In genomic region chr7:158506626-158507025, GRCh38 we compare ENCODE assay signal across 35 cellular contexts.
"Had no signal": no experiment of that assay in that cellular context is flagged by ENCODE, and none has a peak within 500 bp of the region (broad histone marks: within the 10 kb centered on the region; RNA-seq: fewer than 3 reads in every experiment).

No MANE protein-coding gene starts in this region.

- H3K4me3 ChIP-seq: adrenal gland, ascending aorta, cardiac muscle cell had no signal

- DNase-seq: activated B cell treated with CpG ODN at 0.5 μM for 24 hours; activated CD4-positive, alpha-beta memory T cell treated with anti-CD3 and anti-CD28 coated beads for 36 hours; activated CD4-positive, alpha-beta T cell treated with anti-CD3 and anti-CD28 coated beads for 4 hours; activated CD4-positive, alpha-beta T cell treated with anti-CD3 and anti-CD28 coated beads, Interleukin-2, amount 10 ng/mL, durations not matched to agents 24 days and 14 days; activated CD4-positive, alpha-beta T cell treated with anti-CD3 and anti-CD28 coated beads, Interleukin-2, amount 50 U/mL, for 1 hour; activated CD4-positive, alpha-beta T cell treated with anti-CD3 and anti-CD28 coated beads, Interleukin-2, amount 50 U/mL, for 4 hours; activated CD4-positive, CD25-positive, alpha-beta regulatory T cell treated with anti-CD3 and anti-CD28 coated beads, Interleukin-2, amount 50 U/mL, for 72 hours; activated CD8-positive, alpha-beta memory T cell treated with anti-CD3 and anti-CD28 coated beads, Interleukin-2, amount 50 U/mL, for 4 hours; activated CD8-positive, alpha-beta T cell treated with anti-CD3 and anti-CD28 coated beads for 36 hours; activated effector memory CD4-positive, alpha-beta T cell treated with anti-CD3 and anti-CD28 coated beads, Interleukin-2, amount 50 U/mL, for 16 hours; activated gamma-delta T cell treated with Interleukin-2 at 50 U/mL for 16 hours; activated naive CD4-positive, alpha-beta T cell; activated naive CD4-positive, alpha-beta T cell treated with anti-CD3 and anti-CD28 coated beads, Interleukin-2, amount 50 U/mL, for 16 hours; activated naive CD8-positive, alpha-beta T cell treated with anti-CD3 and anti-CD28 coated beads for 36 hours; activated T-cell treated with anti-CD3 and anti-CD28 coated beads for 4 hours; activated T-cell treated with anti-CD3 and anti-CD28 coated beads, Interleukin-2, amount 50 U/mL, for 1 hour; activated T-cell treated with anti-CD3 and anti-CD28 coated beads, Interleukin-2, amount 50 U/mL, for 4 hours; activated T-cell treated with anti-CD3 and anti-CD28 coated beads, Interleukin-2, amount 50 U/mL, for 72 hours; adrenal gland; amniotic stem cell; caudate nucleus; SW 1271; T-helper 1 cell; T-helper 2 cell; T-helper 9 cell had no signal

- H3K36me3 ChIP-seq: adrenal gland, ascending aorta, cardiac muscle cell had no signal

- H3K27me3 ChIP-seq: adrenal gland, ascending aorta, cardiac muscle cell had no signal

- H3K36me3 Mint-ChIP-seq: activated CD4-positive, alpha-beta memory T cell treated with anti-CD3 and anti-CD28 coated beads for 36 hours; activated naive CD8-positive, alpha-beta T cell treated with anti-CD3 and anti-CD28 coated beads for 36 hours had no signal

- H3K9me3 ChIP-seq: adrenal gland had no signal

- ATAC-seq: activated CD8-positive, alpha-beta T cell treated with anti-CD3 and anti-CD28 coated beads for 36 hours; activated T-cell treated with anti-CD3 and anti-CD28 coated beads, Interleukin-2, amount 50 U/mL, for 4 hours; activated T-cell treated with anti-CD3 and anti-CD28 coated beads, Interleukin-2, amount 50 U/mL, for 72 hours; activated T-helper 17 cell treated with anti-CD3 and anti-CD28 coated beads, Interleukin-2, amount 50 U/mL, for 72 hours had no signal

- H3K27me3 Mint-ChIP-seq: activated B cell treated with CpG ODN at 0.5 μM for 24 hours had no signal

- H3K4me3 Mint-ChIP-seq: activated B cell treated with CpG ODN at 0.5 μM for 24 hours; activated CD4-positive, alpha-beta memory T cell treated with anti-CD3 and anti-CD28 coated beads for 36 hours; activated CD4-positive, alpha-beta T cell treated with anti-CD3 and anti-CD28 coated beads, Interleukin-2, amount 10 ng/mL, durations not matched to agents 24 days and 14 days; activated CD8-positive, alpha-beta T cell treated with anti-CD3 and anti-CD28 coated beads for 36 hours; activated naive CD8-positive, alpha-beta T cell treated with anti-CD3 and anti-CD28 coated beads for 36 hours; activated T-cell treated with anti-CD3 and anti-CD28 coated beads, Interleukin-2, amount 50 U/mL, for 4 hours; activated T-cell treated with anti-CD3 and anti-CD28 coated beads, Interleukin-2, amount 50 U/mL, for 72 hours; activated T-helper 1 cell treated with anti-CD3 and anti-CD28 coated beads, Interleukin-12 subunit alpha, Interleukin-12 subunit beta, Interleukin-2, Interleukin-4 antibody, amounts not matched to agents 30 ng/mL and 10 ng/mL and 1 ng/mL, durations not matched to agents 14 hours and 24 hours and 36 hours; activated T-helper 17 cell treated with anti-CD3 and anti-CD28 coated beads, Interleukin-2, amount 50 U/mL, for 72 hours; brain; central memory CD8-positive, alpha-beta T cell; T-helper 1 cell treated with Interleukin-12 subunit alpha and Interleukin-12 subunit beta and Interleukin-4 antibody, amounts not matched to agents 30 μg/mL and 1 μg/mL, for 36 hours; T-helper 2 cell treated with Interferon-gamma antibody and Interleukin-4, amounts not matched to agents 5 μg/mL and 100 μg/mL, for 36 hours had no signal

- H3K27ac Mint-ChIP-seq: activated B cell treated with CpG ODN at 0.5 μM for 24 hours; activated CD4-positive, alpha-beta memory T cell treated with anti-CD3 and anti-CD28 coated beads for 36 hours; activated CD4-positive, alpha-beta T cell treated with anti-CD3 and anti-CD28 coated beads, Interleukin-2, amount 10 ng/mL, durations not matched to agents 24 days and 14 days; activated CD8-positive, alpha-beta T cell treated with anti-CD3 and anti-CD28 coated beads for 36 hours; activated naive CD4-positive, alpha-beta T cell treated with anti-CD3 and anti-CD28 coated beads, Interleukin-2, amount 50 U/mL, for 72 hours; activated naive CD8-positive, alpha-beta T cell treated with anti-CD3 and anti-CD28 coated beads for 36 hours; activated T-cell treated with anti-CD3 and anti-CD28 coated beads, Interleukin-2, amount 50 U/mL, for 72 hours; activated T-helper 1 cell treated with anti-CD3 and anti-CD28 coated beads, Interleukin-12 subunit alpha, Interleukin-12 subunit beta, Interleukin-2, Interleukin-4 antibody, amounts not matched to agents 30 ng/mL and 10 ng/mL and 1 ng/mL, durations not matched to agents 14 hours and 24 hours and 36 hours; activated T-helper 17 cell treated with anti-CD3 and anti-CD28 coated beads, Interleukin-2, amount 50 U/mL, for 72 hours; brain; T-helper 1 cell treated with Interleukin-12 subunit alpha and Interleukin-12 subunit beta and Interleukin-4 antibody, amounts not matched to agents 30 μg/mL and 1 μg/mL, for 36 hours; T-helper 2 cell treated with Interferon-gamma antibody and Interleukin-4, amounts not matched to agents 5 μg/mL and 100 μg/mL, for 36 hours had no signal

- H3K4me1 Mint-ChIP-seq: activated B cell treated with CpG ODN at 0.5 μM for 24 hours; activated CD4-positive, alpha-beta T cell treated with anti-CD3 and anti-CD28 coated beads, Interleukin-2, amount 10 ng/mL, durations not matched to agents 24 days and 14 days; activated naive CD8-positive, alpha-beta T cell treated with anti-CD3 and anti-CD28 coated beads for 36 hours; activated T-helper 17 cell treated with anti-CD3 and anti-CD28 coated beads, Interleukin-2, amount 50 U/mL, for 72 hours; central memory CD8-positive, alpha-beta T cell had no signal

- H3K27ac ChIP-seq: adrenal gland, ascending aorta, cardiac muscle cell, VCaP had no signal

- H3K4me1 ChIP-seq: adrenal gland, ascending aorta had no signal
